18 cellular contexts compared by ENCODE assay signal in the genomic region with DNA sequence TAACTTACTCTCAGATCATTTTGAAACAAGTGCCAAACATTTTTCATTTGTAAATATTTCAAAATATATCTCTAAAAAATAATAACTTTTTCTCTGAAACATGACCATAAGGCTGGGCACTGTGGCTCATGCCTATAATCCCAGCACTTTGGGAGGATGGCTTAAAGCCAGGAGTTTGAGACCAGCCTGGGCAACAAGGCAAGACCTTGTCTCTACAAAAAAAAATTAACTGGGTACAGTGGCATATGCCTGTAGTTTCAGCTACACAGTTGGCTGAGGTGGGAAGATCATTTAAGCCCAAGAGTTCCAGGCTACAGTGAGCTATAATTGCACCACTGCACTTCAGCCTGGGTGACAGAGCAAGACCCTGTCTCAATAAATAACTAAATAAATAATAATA.
"Had no signal": no experiment of that assay in that cellular context is flagged by ENCODE, and none has a peak within 500 bp of the region (broad histone marks: within the 10 kb centered on the region; RNA-seq: fewer than 3 reads in every experiment).

No MANE protein-coding gene starts in this region.

- H3K27ac Mint-ChIP-seq: activated CD4-positive, alpha-beta T cell treated with anti-CD3 and anti-CD28 coated beads, Interleukin-2, amount 10 ng/mL, durations not matched to agents 24 days and 14 days; activated CD8-positive, alpha-beta T cell treated with anti-CD3 and anti-CD28 coated beads for 36 hours; activated T-helper 17 cell treated with anti-CD3 and anti-CD28 coated beads, Interleukin-2, amount 50 U/mL, for 72 hours; endodermal cell had no signal

- H3K27me3 Mint-ChIP-seq: activated CD8-positive, alpha-beta T cell treated with anti-CD3 and anti-CD28 coated beads for 36 hours; activated T-helper 17 cell treated with anti-CD3 and anti-CD28 coated beads, Interleukin-2, amount 50 U/mL, for 72 hours; stimulated activated memory B cell treated with anti-CD40 and anti-IgM and Interleukin-4, amounts not matched to agents 10 μg/mL and 1 μg/mL and 100 μg/mL, for 72 hours had no signal

- H3K4me1 ChIP-seq: foreskin keratinocyte, right lobe of liver had no signal

- H3K4me3 ChIP-seq: prostate gland, right lobe of liver, thoracic aorta had no signal

- ATAC-seq: activated CD8-positive, alpha-beta T cell treated with anti-CD3 and anti-CD28 coated beads for 36 hours; activated T-helper 17 cell treated with anti-CD3 and anti-CD28 coated beads, Interleukin-2, amount 50 U/mL, for 72 hours; foreskin keratinocyte; left lobe of liver; right lobe of liver; stimulated activated memory B cell treated with anti-CD40 and anti-IgM and Interleukin-4, amounts not matched to agents 10 μg/mL and 1 μg/mL and 100 μg/mL, for 72 hours had no signal

- H3K36me3 Mint-ChIP-seq: stimulated activated memory B cell treated with anti-CD40 and anti-IgM and Interleukin-4, amounts not matched to agents 10 μg/mL and 1 μg/mL and 100 μg/mL, for 72 hours had no signal

- H3K27ac ChIP-seq: brain microvascular endothelial cell, epithelial cell of prostate, foreskin keratinocyte, right lobe of liver, thoracic aorta had no signal

- DNase-seq: activated CD4-positive, alpha-beta T cell treated with anti-CD3 and anti-CD28 coated beads, Interleukin-2, amount 10 ng/mL, durations not matched to agents 24 days and 14 days; activated CD8-positive, alpha-beta T cell treated with anti-CD3 and anti-CD28 coated beads for 36 hours; activated naive CD4-positive, alpha-beta T cell; activated T-cell treated with anti-CD3 and anti-CD28 coated beads, Interleukin-2, amount 50 U/mL, for 1 hour; brain microvascular endothelial cell; endodermal cell; foreskin keratinocyte; mammary epithelial cell; right lobe of liver; stimulated activated CD4-positive, alpha-beta T cell treated with anti-CD3 and anti-CD28 coated beads, Interleukin-4, amount 100 ng/mL, for 4 hours; T-helper 1 cell; T-helper 9 cell had no signal

- H3K9me3 ChIP-seq: prostate gland, right lobe of liver, thoracic aorta had no signal

- H3K36me3 ChIP-seq: brain microvascular endothelial cell, prostate gland, right lobe of liver, thoracic aorta had no signal

- H3K27me3 ChIP-seq: brain microvascular endothelial cell, foreskin keratinocyte, right lobe of liver had no signal

- H3K4me1 Mint-ChIP-seq: activated CD4-positive, alpha-beta T cell treated with anti-CD3 and anti-CD28 coated beads, Interleukin-2, amount 10 ng/mL, durations not matched to agents 24 days and 14 days; activated T-helper 17 cell treated with anti-CD3 and anti-CD28 coated beads, Interleukin-2, amount 50 U/mL, for 72 hours had no signal

- H3K4me3 Mint-ChIP-seq: activated CD4-positive, alpha-beta T cell treated with anti-CD3 and anti-CD28 coated beads, Interleukin-2, amount 10 ng/mL, durations not matched to agents 24 days and 14 days; activated CD8-positive, alpha-beta T cell treated with anti-CD3 and anti-CD28 coated beads for 36 hours; activated T-helper 17 cell treated with anti-CD3 and anti-CD28 coated beads, Interleukin-2, amount 50 U/mL, for 72 hours; endodermal cell; stimulated activated memory B cell treated with anti-CD40 and anti-IgM and Interleukin-4, amounts not matched to agents 10 μg/mL and 1 μg/mL and 100 μg/mL, for 72 hours had no signal

- H3K9me3 Mint-ChIP-seq: activated CD4-positive, alpha-beta T cell treated with anti-CD3 and anti-CD28 coated beads, Interleukin-2, amount 10 ng/mL, durations not matched to agents 24 days and 14 days; activated CD8-positive, alpha-beta T cell treated with anti-CD3 and anti-CD28 coated beads for 36 hours; activated T-helper 17 cell treated with anti-CD3 and anti-CD28 coated beads, Interleukin-2, amount 50 U/mL, for 72 hours; endodermal cell; stimulated activated memory B cell treated with anti-CD40 and anti-IgM and Interleukin-4, amounts not matched to agents 10 μg/mL and 1 μg/mL and 100 μg/mL, for 72 hours had no signal
